ENCODE assay signal across 17 cellular contexts in the genomic region with DNA sequence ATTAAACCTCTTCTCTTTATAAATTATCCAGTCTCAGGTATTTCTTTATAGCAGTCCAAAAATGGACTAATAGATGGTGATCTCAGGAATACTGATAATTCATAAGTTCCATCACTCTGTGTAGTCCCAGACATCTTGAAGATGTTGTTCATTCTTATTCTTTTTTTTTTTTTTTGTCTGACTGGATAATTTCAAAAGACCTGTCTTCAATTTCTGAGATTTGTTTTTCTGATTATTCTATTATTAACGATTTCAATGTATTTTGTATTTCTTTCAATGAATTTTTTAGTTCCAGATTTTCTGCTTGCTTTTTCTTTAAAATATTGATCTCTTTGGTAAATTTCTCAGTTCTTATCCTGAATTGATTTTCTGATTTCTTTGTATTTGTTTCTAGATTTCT.
"Had no signal": no experiment of that assay in that cellular context is flagged by ENCODE, and none has a peak within 500 bp of the region (broad histone marks: within the 10 kb centered on the region; RNA-seq: fewer than 3 reads in every experiment).

No MANE protein-coding gene starts in this region.

- ATAC-seq: heart left ventricle; naive thymus-derived CD4-positive, alpha-beta T cell; right cardiac atrium had no signal

- DNase-seq: effector CD4-positive, alpha-beta T cell; heart left ventricle; hypothalamus; mammary epithelial cell; naive thymus-derived CD4-positive, alpha-beta T cell; right cardiac atrium; stimulated activated CD4-positive, alpha-beta T cell treated with anti-CD3 and anti-CD28 coated beads, Interleukin-2, amount 100 ng/mL, for 48 hours; stimulated activated naive CD4-positive, alpha-beta T cell treated with Interleukin-2 at 50 U/mL for 16 hours; tibial artery; upper lobe of left lung; uterus had no signal

- H3K27ac Mint-ChIP-seq: progenitor cell of endocrine pancreas had no signal

- H3K4me3 ChIP-seq: coronary artery, heart left ventricle, smooth muscle cell, tibial artery, upper lobe of left lung, uterus had no signal

- H3K4me2 ChIP-seq: smooth muscle cell had no signal

- H3K4me1 Mint-ChIP-seq: neural crest cell had no signal

- H3K27me3 ChIP-seq: heart left ventricle, tibial artery, upper lobe of left lung, uterus had no signal

- H3K27ac ChIP-seq: coronary artery, tibial artery, upper lobe of left lung, uterus had no signal

- FAIRE-seq: frontal cortex, islet of Langerhans had no signal

- H3K27me3 Mint-ChIP-seq: naive thymus-derived CD4-positive, alpha-beta T cell; progenitor cell of endocrine pancreas had no signal

- H3K36me3 ChIP-seq: heart left ventricle, upper lobe of left lung, uterus had no signal

- H3K4me1 ChIP-seq: heart left ventricle, tibial artery, upper lobe of left lung, uterus had no signal

- H3K4me3 Mint-ChIP-seq: neural crest cell had no signal
